ENCODE assay signal across 18 cellular contexts in the genomic region with DNA sequence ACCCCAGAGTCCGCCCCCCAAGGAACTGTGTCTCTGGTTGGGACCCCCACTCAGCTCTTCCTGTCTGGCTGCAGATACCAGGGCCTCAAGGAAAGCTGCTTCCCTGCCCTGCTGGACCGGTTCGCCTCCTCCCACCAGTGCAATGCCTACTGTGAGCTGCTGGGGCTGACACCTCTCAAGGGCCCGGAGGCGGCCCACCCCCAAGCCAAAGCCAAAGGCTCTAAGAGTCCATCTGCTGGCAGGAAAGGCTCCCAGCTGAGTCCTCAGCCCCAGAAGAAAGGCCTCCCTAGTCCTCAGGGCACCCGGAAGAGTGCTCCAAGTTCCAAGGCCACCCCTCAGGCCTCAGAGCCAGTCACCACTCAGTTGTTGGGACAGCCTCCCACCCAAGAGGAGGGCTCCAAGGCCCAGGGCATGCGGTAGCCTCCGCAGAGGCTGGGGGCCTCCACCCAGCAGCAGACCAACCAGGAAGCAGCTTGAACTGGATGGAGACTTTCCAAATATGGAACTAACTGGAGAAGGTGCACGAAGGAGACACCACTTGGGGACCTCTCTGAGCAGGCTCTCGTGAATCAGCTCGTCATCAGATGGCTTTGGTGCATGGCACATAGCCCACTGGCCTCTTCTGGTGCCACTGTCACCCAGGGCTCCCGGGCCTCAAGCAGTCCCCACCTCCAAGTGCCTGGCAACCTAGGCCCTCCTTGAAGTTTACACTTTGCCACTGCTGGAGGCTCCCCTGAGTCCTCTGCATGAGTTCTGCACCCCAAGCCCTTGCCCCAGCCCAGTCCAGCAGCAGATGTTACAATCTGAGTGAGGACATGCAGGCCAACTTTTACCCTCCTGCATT. TPM values are rescaled to one million over a fixed set of nuclear protein-coding genes. Genes with fewer than 3 reads are reported as not detected.
A peak's percentile ranks its signal among the peaks of the same experiment; 100 is the strongest.
DNase-seq lines count a peak whose midpoint lies in the region; ATAC-seq and TF ChIP-seq lines count a peak whose summit lies in the region.
"Had no signal": no experiment of that assay in that cellular context is flagged by ENCODE, and none has a peak within 500 bp of the region (broad histone marks: within the 10 kb centered on the region; RNA-seq: fewer than 3 reads in every experiment).

No MANE protein-coding gene starts in this region.

- in situ Hi-C loops in gastrocnemius medialis (cut with MboI; ENCODE audit: low sequenced_read_pairs in 4 of 4) = no loop called here

- intact Hi-C loops in Right ventricle myocardium superior (cut with DNase I) (no loop called here), ascending aorta (cut with DNase I) (loop anchor here (10.0 kb wide), 1 partner anchor 177 kb away; no protein-coding TSS in a partner anchor), gastrocnemius medialis (cut with DNase I; ENCODE audit: low total_unique reads) (no loop called here), lower lobe of right lung (cut with DNase I) (no loop called here)

- H3K36me3 ChIP-seq in cardiac muscle cell (peaks cover 43% of the 10 kb centered on the region), ascending aorta (peaks cover 16 to 33% of the 10 kb centered on the region in 2 donors), gastrocnemius medialis (peaks cover 3 to 68% of the 10 kb centered on the region in 2 donors), lower lobe of right lung (peaks cover 3% of the 10 kb centered on the region)
- H3K36me3 ChIP-seq: BLaER1 had no signal

- H3K4me3 ChIP-seq in cardiac muscle cell (no peak overlapping the region), ascending aorta (no peak overlapping the region), gastrocnemius medialis (no peak overlapping the region), lower lobe of right lung (no peak overlapping the region)
- H3K4me3 ChIP-seq: BLaER1 had no signal

- ATAC-seq in Right ventricle myocardium superior (ENCODE audit: poor library complexity) (no peak), gastrocnemius medialis (no peak), GM21515 (IDR thresholded peaks at IDR 0.05; ENCODE audit: unreplicated experiment) (no peak), lower lobe of right lung (no peak)

- TF ChIP-seq CTCF in cardiac muscle cell (IDR thresholded peaks at IDR 0.05; ENCODE audit: low read depth, low read length) (no peak), ascending aorta (IDR thresholded peaks at IDR 0.05) (no peak), gastrocnemius medialis (IDR thresholded peaks at IDR 0.05 in 4 of 5, conservative IDR thresholded peaks at IDR 0.05 in 1 of 5) (no peak), lower lobe of right lung (IDR thresholded peaks at IDR 0.05) (no peak)

- H3K27ac ChIP-seq in cardiac muscle cell (peak overlapping the region; percentile 34), ascending aorta (peak overlapping the region; percentile 38 to 53), gastrocnemius medialis (peak overlapping the region; percentile 15 to 79 (median 24)), lower lobe of right lung (no peak overlapping the region)
- H3K27ac ChIP-seq: 22Rv1, BLaER1 had no signal

- no peak for TF ChIP-seq POLR2A in gastrocnemius medialis (IDR thresholded peaks at IDR 0.05)

- H3K27me3 ChIP-seq in cardiac muscle cell (no peaks in the 10 kb centered on the region), ascending aorta (no peaks in the 10 kb centered on the region), gastrocnemius medialis (no peaks in the 10 kb centered on the region), lower lobe of right lung (ENCODE audit: low read depth) (no peaks in the 10 kb centered on the region)
- H3K27me3 ChIP-seq: BLaER1 had no signal

- H3K4me1 ChIP-seq in cardiac muscle cell (ENCODE audit: low read depth) (peaks cover 5% of the 10 kb centered on the region), ascending aorta (peaks cover 12 to 19% of the 10 kb centered on the region in 2 donors), gastrocnemius medialis (peaks cover 22 to 31% of the 10 kb centered on the region in 2 donors), lower lobe of right lung (peaks cover 6% of the 10 kb centered on the region)

- no peaks in the 10 kb centered on the region for H3K9me3 ChIP-seq in cardiac muscle cell (ENCODE audit: low read depth)
- no peaks in the 10 kb centered on the region for H3K9me3 ChIP-seq in ascending aorta
- H3K9me3 ChIP-seq in gastrocnemius medialis = no peaks in the 10 kb centered on the region
- H3K9me3 ChIP-seq in lower lobe of right lung = no peaks in the 10 kb centered on the region
- H3K9me3 ChIP-seq: BLaER1, Caco-2 had no signal

- no peak for DNase-seq in cardiac muscle cell (ENCODE audit: low read depth in 1 of 2, low spot score in 1 of 2)
- DNase-seq in Right ventricle myocardium superior = no peak
- peak in 1 of 2 donors; percentile 63 for DNase-seq in ascending aorta (ENCODE audit: low spot score in 2 of 2)
- peak; percentile 48 for DNase-seq in islet precursor cell
- no peak for DNase-seq in gastrocnemius medialis
- no peak for DNase-seq in SK-N-DZ (ENCODE audit: low spot score)
- no peak for DNase-seq in lower lobe of right lung
- DNase-seq: AML-193; Caco-2; CD8-positive, alpha-beta memory T cell; DND-41; GDM1; HCEC 1CT had no signal

RNA-seq across cellular contexts. Expression of a gene that starts 16.2 kb away (rescaled TPM):
- total RNA-seq in cardiac muscle cell (0.24 and 0.81 TPM in 2 replicates), Right ventricle myocardium superior (0.46 TPM), ascending aorta (not detected), gastrocnemius medialis (under 1 TPM in 1 of 4 donors, not detected in 3; 0.47 TPM), lower lobe of right lung (not detected)
- 0.41 and 0.45 TPM in 2 replicates for polyA plus RNA-seq in cardiac muscle cell
- polyA plus RNA-seq in SK-N-DZ (2014; cell fraction: cytosol; rRNA removed) = not detected in 2 replicates
- polyA plus RNA-seq in SK-N-DZ (2014; cell fraction: nucleus; rRNA removed) = 0.30 TPM in 1 of 2 replicates, not detected in the other
- total RNA-seq: A673; Caco-2; CD8-positive, alpha-beta memory T cell; HT1080 had no signal
- polyA plus RNA-seq: CD8-positive, alpha-beta memory T cell had no signal

RNA-seq across cellular contexts. Expression of a gene that starts 51.1 kb away (rescaled TPM):
- total RNA-seq in cardiac muscle cell (44.6 and 52.1 TPM in 2 replicates), Right ventricle myocardium superior (114 TPM), ascending aorta (38.0 TPM), gastrocnemius medialis (100 to 1,000 TPM; 131 to 406 (median 305) TPM), lower lobe of right lung (14.0 TPM)
- 16.6 and 19.2 TPM in 2 replicates for polyA plus RNA-seq in cardiac muscle cell
- polyA plus RNA-seq in SK-N-DZ (2014; cell fraction: cytosol; rRNA removed) = 0.12 and 0.14 TPM in 2 replicates
- polyA plus RNA-seq in SK-N-DZ (2014; cell fraction: nucleus; rRNA removed) = 0.05 and 0.64 TPM in 2 replicates
